In genomic region chr2:49360051-49360767, GRCh38 we compare ENCODE assay signal across 13 cellular contexts.
"Had no signal": no experiment of that assay in that cellular context is flagged by ENCODE, and none has a peak within 500 bp of the region (broad histone marks: within the 10 kb centered on the region; RNA-seq: fewer than 3 reads in every experiment).

No MANE protein-coding gene starts in this region.

- ATAC-seq: activated CD8-positive, alpha-beta T cell treated with anti-CD3 and anti-CD28 coated beads, Interleukin-2, amount 10 ng/mL, durations not matched to agents 7 days and 5 days; esophagus mucosa; left lobe of liver had no signal

- H3K4me3 ChIP-seq: breast epithelium, dorsolateral prefrontal cortex had no signal

- H3K36me3 ChIP-seq: breast epithelium had no signal

- H3K4me1 ChIP-seq: breast epithelium had no signal

- H3K27ac ChIP-seq: breast epithelium had no signal

- DNase-seq: activated CD4-positive, alpha-beta T cell treated with anti-CD3 and anti-CD28 coated beads for 48 hours; activated CD8-positive, alpha-beta T cell treated with anti-CD3 and anti-CD28 coated beads, Interleukin-2, amount 10 ng/mL, durations not matched to agents 7 days and 5 days; activated naive CD4-positive, alpha-beta T cell; aorta; dorsolateral prefrontal cortex; mesenchymal stem cell; nephron progenitor cell; stimulated activated CD4-positive, alpha-beta T cell treated with anti-CD3 and anti-CD28 coated beads, Interleukin-12 subunit alpha, Interleukin-12 subunit beta, amount 100 ng/mL, for 4 hours; stimulated activated naive CD4-positive, alpha-beta T cell treated with Interleukin-2 at 50 U/mL for 16 hours; trophoblast cell had no signal

- H3K27me3 ChIP-seq: breast epithelium, dorsolateral prefrontal cortex had no signal

- H3K9me3 ChIP-seq: breast epithelium had no signal
